Comparison of ENCODE assay signal across 8 cellular contexts in the genomic region with DNA sequence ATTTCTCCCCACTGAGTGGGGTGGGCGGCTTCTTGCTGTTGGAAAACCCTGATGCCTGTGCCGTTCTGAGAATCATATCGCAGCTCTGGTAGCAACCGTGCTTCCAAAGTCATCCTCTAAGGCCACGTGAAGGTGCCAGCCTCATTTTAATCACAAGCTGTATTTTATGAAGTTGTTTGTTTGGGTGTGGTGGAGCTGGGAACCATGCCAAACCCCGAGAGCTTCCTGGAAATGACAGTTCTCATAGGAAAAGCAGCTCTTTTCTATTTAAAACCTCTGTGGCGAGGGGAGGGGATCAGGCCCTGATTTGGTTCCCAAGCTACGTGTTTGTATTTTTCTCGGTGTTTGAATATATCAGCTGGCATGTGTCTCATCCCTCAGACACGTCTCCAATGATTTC. TPM values are rescaled to one million over a fixed set of nuclear protein-coding genes. Genes with fewer than 3 reads are reported as not detected.
DNase-seq lines count a peak whose midpoint lies in the region; ATAC-seq lines count a peak whose summit lies in the region.

No MANE protein-coding gene starts in this region.

- ATAC-seq in esophagus mucosa (peak; percentile 30), HG03432 (IDR thresholded peaks at IDR 0.05; ENCODE audit: unreplicated experiment) (no peak)

- DNase-seq in DMS153 treated with DMSO at 0.1 percent for 48 hours (lab: John Stamatoyannopoulos, UW; ENCODE audit: unreplicated experiment) (peak; percentile 88), NCI-H345 (lab: John Stamatoyannopoulos, UW) (peak; percentile 92), activated T-cell treated with anti-CD3 and anti-CD28 coated beads for 24 hours (ENCODE audit: low read depth) (peak; percentile 30), posterior vena cava (ENCODE audit: low spot score) (peak; percentile 92), occipital lobe (lab: John Stamatoyannopoulos, UW) (no peak), SIG-M5 (lab: John Stamatoyannopoulos, UW) (no peak)

- intact Hi-C loops in posterior vena cava (cut with DNase I), result no loop called here

RNA-seq across cellular contexts. Expression of a gene that starts 21.7 kb away (rescaled TPM):
- 15.5 TPM for total RNA-seq in esophagus mucosa
- total RNA-seq in posterior vena cava, result 10 to 100 TPM in 1 of 2 donors, 1 to 10 TPM in 1; 9.5 to 11.0 TPM
- 20.1 TPM for total RNA-seq in occipital lobe

RNA-seq across cellular contexts. Expression of a gene that starts 21.8 kb away (rescaled TPM):
- total RNA-seq in esophagus mucosa (4.7 TPM), posterior vena cava (1 to 10 TPM; 7.9 to 9.5 TPM), occipital lobe (10.8 TPM)

Comparison
In these comparisons a context has a peak if more than half of its experiments do, and no peak if none do; other contexts are left out.
1. DNase-seq: peak in DMS153 treated with DMSO at 0.1 percent for 48 hours (single experiment), NCI-H345 (single experiment), activated T-cell treated with anti-CD3 and anti-CD28 coated beads for 24 hours (single experiment) and posterior vena cava (single experiment); none in occipital lobe (single experiment) and SIG-M5 (single experiment).